Comparison of ENCODE assay signal across 1 cellular context in genomic region chr5:1167361-1167727, GRCh38.
TF ChIP-seq lines count a peak whose summit lies in the region.

No MANE protein-coding gene starts in this region.

TF ChIP-seq in HCT116, 20 proteins besides CTCF, POLR2A, EP300 and RAD21:
- TF ChIP-seq ZFX (IDR thresholded peaks at IDR 0.05) = no peak
- no peak for TF ChIP-seq SP1 (IDR thresholded peaks at IDR 0.05; ENCODE audit: low read depth)
- TF ChIP-seq ZBTB33 (IDR thresholded peaks at IDR 0.05; ENCODE audit: extremely low read depth, insufficient replicate concordance, low read length) = no peak
- no peak for TF ChIP-seq JUND (IDR thresholded peaks at IDR 0.05)
- no peak for TF ChIP-seq MAX (IDR thresholded peaks at IDR 0.05)
- no peak for TF ChIP-seq SRF (IDR thresholded peaks at IDR 0.05; ENCODE audit: low read depth)
- TF ChIP-seq ATF3 (IDR thresholded peaks at IDR 0.05) = no peak
- no peak for TF ChIP-seq FOSL1 (IDR thresholded peaks at IDR 0.05; ENCODE audit: low read depth)
- TF ChIP-seq ELF1 (IDR thresholded peaks at IDR 0.05; ENCODE audit: borderline replicate concordance, low read depth) = no peak
- no peak for TF ChIP-seq EGR1 (IDR thresholded peaks at IDR 0.05; ENCODE audit: low read depth)
